ENCODE assay signal across 11 cellular contexts in genomic region chr17:67716405-67716798, GRCh38. TPM values are rescaled to one million over a fixed set of nuclear protein-coding genes. Genes with fewer than 3 reads are reported as not detected.
DNase-seq lines count a peak whose midpoint lies in the region; ATAC-seq and TF ChIP-seq lines count a peak whose summit lies in the region.
"Had no signal": no experiment of that assay in that cellular context is flagged by ENCODE, and none has a peak within 500 bp of the region (broad histone marks: within the 10 kb centered on the region; RNA-seq: fewer than 3 reads in every experiment).

No MANE protein-coding gene starts in this region.

- no peaks in the 10 kb centered on the region; the same call in 1 of the 2 replicates for H4K20me1 ChIP-seq in DND-41 (ENCODE audit: insufficient read depth, low read length)

- no peak overlapping the region for H3K27ac ChIP-seq in ACC112 (ENCODE audit: low read depth, low read length)
- no peak overlapping the region; the same call in 1 of the 2 replicates for H3K27ac ChIP-seq in DND-41 (ENCODE audit: low read length)
- H3K27ac ChIP-seq in iPS-20b (ENCODE audit: low read length) = no peak overlapping the region

- ATAC-seq in DND-41 (ENCODE audit: insufficient read depth, low read depth) = no peak
- ATAC-seq in T-helper 17 cell = no peak
- no peak for ATAC-seq in GM21576 (IDR thresholded peaks at IDR 0.05; ENCODE audit: unreplicated experiment)
- no peak for ATAC-seq in GM21717 (IDR thresholded peaks at IDR 0.05; ENCODE audit: unreplicated experiment)

- no peak overlapping the region for H2AFZ ChIP-seq in ACC112 (ENCODE audit: low read length, unreplicated experiment)
- H2AFZ ChIP-seq in DND-41 (ENCODE audit: low read depth, low read length) = peak overlapping the region; percentile 76; the same call in 1 of the 2 replicates

- peak overlapping the region; percentile 70 for H3K9ac ChIP-seq in DND-41 (ENCODE audit: low read depth, low read length)
- H3K9ac ChIP-seq in iPS-20b (ENCODE audit: low read depth, low read length) = peak overlapping the region; percentile 90; the same call in 1 of the 2 replicates

- H3K27me3 Mint-ChIP-seq in T-helper 17 cell = no peaks in the 10 kb centered on the region

- H3K9me3 ChIP-seq in DND-41 (ENCODE audit: insufficient read depth, low read length, severe bottlenecking) (no peaks in the 10 kb centered on the region), T-helper 17 cell (ENCODE audit: control insufficient read depth, low read length, poor library complexity, severe bottlenecking) (no peaks in the 10 kb centered on the region), iPS-20b (ENCODE audit: insufficient read depth, low read depth, low read length) (peaks cover 6% of the 10 kb centered on the region; the same call in 1 of the 2 replicates)

- DNase-seq in DND-41 (no peak), T-helper 17 cell (no peak), NCI-H2196 treated with DMSO at 0.1 percent for 48 hours (lab: John Stamatoyannopoulos, UW; ENCODE audit: unreplicated experiment) (no peak), NCI-H82 (lab: John Stamatoyannopoulos, UW) (no peak)
- DNase-seq: activated CD4-positive, alpha-beta T cell treated with anti-CD3 and anti-CD28 coated beads, Interleukin-2, amount 50 U/mL, for 48 hours; cortex of kidney; stimulated activated CD4-positive, alpha-beta T cell treated with anti-CD3 and anti-CD28 coated beads, Interleukin-4, amount 100 ng/mL, for 24 hours had no signal

- H3K27me3 ChIP-seq in ACC112 (ENCODE audit: insufficient read depth, low read length) = no peaks in the 10 kb centered on the region
- no peaks in the 10 kb centered on the region for H3K27me3 ChIP-seq in DND-41 (ENCODE audit: insufficient read depth, low read length, poor library complexity)
- no peaks in the 10 kb centered on the region for H3K27me3 ChIP-seq in iPS-20b (ENCODE audit: insufficient read depth, low read length)

- peak overlapping the region; percentile 96; the same call in 1 of the 2 replicates for H3K4me3 ChIP-seq in ACC112 (ENCODE audit: low read depth, low read length)
- peak overlapping the region in 1 of 2 experiments; percentile 85; a peak in 2 of 4 replicates for H3K4me3 ChIP-seq in DND-41 (ENCODE audit: low read depth in 1 of 2, low read length in 2 of 2)
- no peak overlapping the region for H3K4me3 ChIP-seq in iPS-20b (ENCODE audit: low read length)

- H3K4me1 Mint-ChIP-seq in T-helper 17 cell = peaks cover 12% of the 10 kb centered on the region

- H3K36me3 Mint-ChIP-seq in T-helper 17 cell (ENCODE audit: low read depth) = peaks cover 7% of the 10 kb centered on the region

- H3K4me3 Mint-ChIP-seq in T-helper 17 cell = no peak overlapping the region

- H3K79me2 ChIP-seq in ACC112 (ENCODE audit: control insufficient read depth, insufficient read depth, low read length, unreplicated experiment) (peaks cover 28% of the 10 kb centered on the region), DND-41 (ENCODE audit: insufficient read depth, low read length) (peaks cover 36% of the 10 kb centered on the region)

- TF ChIP-seq CTCF in DND-41 (IDR thresholded peaks at IDR 0.05; ENCODE audit: borderline replicate concordance, extremely low read depth, low read length, poor library complexity, severe bottlenecking) = no peak

- H3K4me1 ChIP-seq in ACC112 (ENCODE audit: control insufficient read depth, insufficient read depth, low read length, unreplicated experiment) (peaks cover 3% of the 10 kb centered on the region), DND-41 (ENCODE audit: insufficient read depth, low read length) (peaks cover 30% of the 10 kb centered on the region), iPS-20b (ENCODE audit: insufficient read depth, low read length) (peaks cover 7% of the 10 kb centered on the region; the same call in 1 of the 2 replicates)

- peak overlapping the region; percentile 100 for H3K27ac Mint-ChIP-seq in T-helper 17 cell

- peak overlapping the region; percentile 73 for H3K4me2 ChIP-seq in DND-41 (ENCODE audit: insufficient read depth, low read length)

- peaks cover 8% of the 10 kb centered on the region for H3K36me3 ChIP-seq in ACC112 (ENCODE audit: insufficient read depth, low read length)
- H3K36me3 ChIP-seq in DND-41 (ENCODE audit: insufficient read depth, low read length) = peaks cover 20% of the 10 kb centered on the region
- H3K36me3 ChIP-seq in iPS-20b (ENCODE audit: insufficient read depth, low read depth, low read length) = peaks cover 19% of the 10 kb centered on the region

RNA-seq across cellular contexts. Expression of gene NOL11, which starts 1.3 kb away (rescaled TPM):
- 10 to 100 TPM; 51.4 to 67.8 TPM for total RNA-seq in T-helper 17 cell
